Comparison of ENCODE assay signal across 17 cellular contexts in genomic region chr11:119297938-119298337, GRCh38. TPM values are rescaled to one million over a fixed set of nuclear protein-coding genes. Genes with fewer than 3 reads are reported as not detected.
"Had no signal": no experiment of that assay in that cellular context is flagged by ENCODE, and none has a peak within 500 bp of the region (broad histone marks: within the 10 kb centered on the region; RNA-seq: fewer than 3 reads in every experiment).

No MANE protein-coding gene starts in this region.

- DNase-seq: activated CD4-positive, CD25-positive, alpha-beta regulatory T cell treated with anti-CD3 and anti-CD28 coated beads, Interleukin-2, amount 50 U/mL, for 72 hours; activated naive CD4-positive, alpha-beta T cell treated with anti-CD3 and anti-CD28 coated beads for 36 hours; activated naive CD8-positive, alpha-beta T cell treated with anti-CD3 and anti-CD28 coated beads, Interleukin-2, amount 50 U/mL, for 24 hours; activated T-cell treated with anti-CD3 and anti-CD28 coated beads for 4 hours; colonic mucosa; mucosa of descending colon; natural killer cell; T-helper 1 cell had no signal

- H3K4me3 Mint-ChIP-seq: activated naive CD4-positive, alpha-beta T cell treated with anti-CD3 and anti-CD28 coated beads for 36 hours; activated naive CD8-positive, alpha-beta T cell treated with anti-CD3 and anti-CD28 coated beads, Interleukin-2, amount 50 U/mL, for 24 hours; natural killer cell; stimulated activated memory B cell treated with anti-CD40 and anti-IgM and Interleukin-4, amounts not matched to agents 10 μg/mL and 1 μg/mL and 100 μg/mL, for 72 hours had no signal

- H3K9me3 Mint-ChIP-seq: activated naive CD4-positive, alpha-beta T cell treated with anti-CD3 and anti-CD28 coated beads for 36 hours; activated naive CD8-positive, alpha-beta T cell treated with anti-CD3 and anti-CD28 coated beads, Interleukin-2, amount 50 U/mL, for 24 hours; activated T-helper 2 cell treated with anti-CD3 and anti-CD28 coated beads, Interferon-gamma antibody, Interleukin-2, Interleukin-4, amounts not matched to agents 10 μg/mL and 5 μg/mL and 100 μg/mL, durations not matched to agents 14 hours and 24 hours and 36 hours; natural killer cell; stimulated activated memory B cell treated with anti-CD40 and anti-IgM and Interleukin-4, amounts not matched to agents 10 μg/mL and 1 μg/mL and 100 μg/mL, for 72 hours had no signal

- H3K27ac Mint-ChIP-seq: activated naive CD4-positive, alpha-beta T cell treated with anti-CD3 and anti-CD28 coated beads for 36 hours; activated naive CD8-positive, alpha-beta T cell treated with anti-CD3 and anti-CD28 coated beads, Interleukin-2, amount 50 U/mL, for 24 hours; activated T-helper 2 cell treated with anti-CD3 and anti-CD28 coated beads, Interferon-gamma antibody, Interleukin-2, Interleukin-4, amounts not matched to agents 10 μg/mL and 5 μg/mL and 100 μg/mL, durations not matched to agents 14 hours and 24 hours and 36 hours; natural killer cell; stimulated activated memory B cell treated with anti-CD40 and anti-IgM and Interleukin-4, amounts not matched to agents 10 μg/mL and 1 μg/mL and 100 μg/mL, for 72 hours had no signal

- H3K4me1 Mint-ChIP-seq: activated naive CD8-positive, alpha-beta T cell treated with anti-CD3 and anti-CD28 coated beads, Interleukin-2, amount 50 U/mL, for 24 hours; natural killer cell; stimulated activated memory B cell treated with anti-CD40 and anti-IgM and Interleukin-4, amounts not matched to agents 10 μg/mL and 1 μg/mL and 100 μg/mL, for 72 hours had no signal

- H3K27me3 ChIP-seq: ascending aorta, cardiac muscle cell, colonic mucosa, upper lobe of left lung had no signal

- H3K27me3 Mint-ChIP-seq: activated naive CD8-positive, alpha-beta T cell treated with anti-CD3 and anti-CD28 coated beads, Interleukin-2, amount 50 U/mL, for 24 hours; stimulated activated memory B cell treated with anti-CD40 and anti-IgM and Interleukin-4, amounts not matched to agents 10 μg/mL and 1 μg/mL and 100 μg/mL, for 72 hours had no signal

- H3K27ac ChIP-seq: cardiac muscle cell, colonic mucosa, upper lobe of left lung had no signal

- ATAC-seq: activated naive CD8-positive, alpha-beta T cell treated with anti-CD3 and anti-CD28 coated beads, Interleukin-2, amount 50 U/mL, for 24 hours; mucosa of descending colon; natural killer cell; SK-N-SH treated with all-trans-retinoic acid at 6 μM for 48 hours; stimulated activated memory B cell treated with anti-CD40 and anti-IgM and Interleukin-4, amounts not matched to agents 10 μg/mL and 1 μg/mL and 100 μg/mL, for 72 hours had no signal

- H3K9me3 ChIP-seq: ascending aorta, colonic mucosa, mucosa of descending colon, upper lobe of left lung had no signal

- H3K4me3 ChIP-seq: ascending aorta, cardiac muscle cell, colonic mucosa, mucosa of descending colon, upper lobe of left lung had no signal

- H3K4me1 ChIP-seq: ascending aorta, colonic mucosa, upper lobe of left lung had no signal

- FAIRE-seq: endometrium had no signal

RNA-seq across cellular contexts. Expression of gene C1QTNF5, which starts 42.7 kb away (rescaled TPM):
- total RNA-seq: activated naive CD4-positive, alpha-beta T cell treated with anti-CD3 and anti-CD28 coated beads for 36 hours; activated T-helper 2 cell treated with anti-CD3 and anti-CD28 coated beads, Interferon-gamma antibody, Interleukin-2, Interleukin-4, amounts not matched to agents 10 μg/mL and 5 μg/mL and 100 μg/mL, durations not matched to agents 14 hours and 24 hours and 36 hours; natural killer cell had no signal

RNA-seq across cellular contexts. Expression of gene MFRP, which starts 48.6 kb away (rescaled TPM):
- total RNA-seq: activated naive CD4-positive, alpha-beta T cell treated with anti-CD3 and anti-CD28 coated beads for 36 hours; activated T-helper 2 cell treated with anti-CD3 and anti-CD28 coated beads, Interferon-gamma antibody, Interleukin-2, Interleukin-4, amounts not matched to agents 10 μg/mL and 5 μg/mL and 100 μg/mL, durations not matched to agents 14 hours and 24 hours and 36 hours; ascending aorta; cardiac muscle cell; colonic mucosa; kidney epithelial cell; mucosa of descending colon; natural killer cell; sciatic nerve; upper lobe of left lung had no signal
